In the genomic region with DNA sequence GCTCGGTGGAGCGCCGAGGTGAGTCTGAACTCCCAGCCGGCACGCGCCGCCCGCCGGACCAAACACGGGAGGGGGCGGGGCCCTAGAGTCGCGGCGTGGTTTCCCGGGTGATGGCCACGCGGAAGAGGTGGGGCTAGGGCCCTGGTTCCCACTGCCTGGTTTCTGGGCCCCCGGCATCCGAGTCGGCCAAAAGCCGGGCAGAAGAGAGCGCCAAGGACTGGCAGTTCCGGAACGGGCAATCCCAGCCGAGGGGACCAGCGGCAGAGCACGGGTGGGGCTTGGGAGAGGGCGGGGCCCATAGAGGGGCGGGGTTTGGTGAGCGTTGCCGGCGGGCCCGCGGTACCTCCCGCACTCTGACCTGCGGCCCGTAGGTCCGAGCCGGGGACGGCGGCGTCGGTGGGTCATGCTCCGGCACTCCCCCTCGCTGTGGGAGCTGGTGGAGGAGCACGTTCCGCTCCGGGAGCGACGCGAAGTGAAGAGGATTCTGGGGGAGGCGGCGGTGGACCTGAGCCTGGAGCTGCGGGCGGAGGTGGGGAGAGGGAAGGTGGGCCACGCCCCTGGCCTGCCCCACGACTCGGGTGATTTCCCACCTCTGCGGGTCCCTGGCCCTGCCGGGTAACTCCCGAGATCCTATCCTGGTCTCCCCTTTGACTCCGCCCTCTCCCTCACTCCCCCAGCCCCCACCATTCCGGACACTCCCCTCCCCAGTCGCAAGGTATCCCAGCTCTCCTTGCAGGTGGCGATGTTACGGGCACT, we compare ENCODE assay signal across 1 cellular context.
A peak's percentile ranks its signal among the peaks of the same experiment; 100 is the strongest.
TF ChIP-seq lines count a peak whose summit lies in the region.

A gene (plus strand): TSS at position 124 of the 756 bp plus-strand sequence. CDS start 280 bp downstream, at position 404.

TF ChIP-seq in HepG2, 621 proteins besides CTCF, POLR2A, EP300 and RAD21 (continued from another document and continues in another):
- TF ChIP-seq, protein P1, sequence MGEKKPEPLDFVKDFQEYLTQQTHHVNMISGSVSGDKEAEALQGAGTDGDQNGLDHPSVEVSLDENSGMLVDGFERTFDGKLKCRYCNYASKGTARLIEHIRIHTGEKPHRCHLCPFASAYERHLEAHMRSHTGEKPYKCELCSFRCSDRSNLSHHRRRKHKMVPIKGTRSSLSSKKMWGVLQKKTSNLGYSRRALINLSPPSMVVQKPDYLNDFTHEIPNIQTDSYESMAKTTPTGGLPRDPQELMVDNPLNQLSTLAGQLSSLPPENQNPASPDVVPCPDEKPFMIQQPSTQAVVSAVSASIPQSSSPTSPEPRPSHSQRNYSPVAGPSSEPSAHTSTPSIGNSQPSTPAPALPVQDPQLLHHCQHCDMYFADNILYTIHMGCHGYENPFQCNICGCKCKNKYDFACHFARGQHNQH (CRISPR knock-in tag; IDR thresholded peaks at IDR 0.05) = 0 out of 2 replicates have a peak, but pooled peaks have one; percentile 21
- TF ChIP-seq, protein P2, sequence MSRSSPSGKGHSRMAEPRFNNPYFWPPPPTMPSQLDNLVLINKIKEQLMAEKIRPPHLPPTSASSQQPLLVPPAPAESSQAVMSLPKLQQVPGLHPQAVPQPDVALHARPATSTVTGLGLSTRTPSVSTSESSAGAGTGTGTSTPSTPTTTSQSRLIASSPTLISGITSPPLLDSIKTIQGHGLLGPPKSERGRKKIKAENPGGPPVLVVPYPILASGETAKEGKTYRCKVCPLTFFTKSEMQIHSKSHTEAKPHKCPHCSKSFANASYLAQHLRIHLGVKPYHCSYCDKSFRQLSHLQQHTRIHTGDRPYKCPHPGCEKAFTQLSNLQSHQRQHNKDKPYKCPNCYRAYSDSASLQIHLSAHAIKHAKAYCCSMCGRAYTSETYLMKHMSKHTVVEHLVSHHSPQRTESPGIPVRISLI (CRISPR knock-in tag; IDR thresholded peaks at IDR 0.05; ENCODE audit: borderline replicate concordance) = no peak
- peak; percentile 79 for TF ChIP-seq ZNF777 (CRISPR knock-in tag; IDR thresholded peaks at IDR 0.05)
- TF ChIP-seq ZNF781 (CRISPR knock-in tag; IDR thresholded peaks at IDR 0.05; ENCODE audit: borderline replicate concordance, not compliant biosample characterization) = peak; percentile 44
- 0 out of 2 replicates have a peak, but pooled peaks have one; percentile 37 for TF ChIP-seq BORCS8-MEF2B (CRISPR knock-in tag; IDR thresholded peaks at IDR 0.05)
- TF ChIP-seq, protein P3, sequence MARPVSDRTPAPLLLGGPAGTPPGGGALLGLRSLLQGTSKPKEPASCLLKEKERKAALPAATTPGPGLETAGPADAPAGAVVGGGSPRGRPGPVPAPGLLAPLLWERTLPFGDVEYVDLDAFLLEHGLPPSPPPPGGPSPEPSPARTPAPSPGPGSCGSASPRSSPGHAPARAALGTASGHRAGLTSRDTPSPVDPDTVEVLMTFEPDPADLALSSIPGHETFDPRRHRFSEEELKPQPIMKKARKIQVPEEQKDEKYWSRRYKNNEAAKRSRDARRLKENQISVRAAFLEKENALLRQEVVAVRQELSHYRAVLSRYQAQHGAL (CRISPR knock-in tag; IDR thresholded peaks at IDR 0.05; ENCODE audit: not compliant biosample characterization) = no peak
- TF ChIP-seq ZNF350 (CRISPR knock-in tag; IDR thresholded peaks at IDR 0.05; ENCODE audit: borderline replicate concordance, low read depth) = peak; percentile 56
- peak; percentile 69 for TF ChIP-seq MXD4 (CRISPR knock-in tag; IDR thresholded peaks at IDR 0.05)
- 0 out of 2 replicates have a peak, but pooled peaks have one; percentile 21 for TF ChIP-seq ZNF143 (CRISPR knock-in tag; IDR thresholded peaks at IDR 0.05)
- TF ChIP-seq, protein P4, sequence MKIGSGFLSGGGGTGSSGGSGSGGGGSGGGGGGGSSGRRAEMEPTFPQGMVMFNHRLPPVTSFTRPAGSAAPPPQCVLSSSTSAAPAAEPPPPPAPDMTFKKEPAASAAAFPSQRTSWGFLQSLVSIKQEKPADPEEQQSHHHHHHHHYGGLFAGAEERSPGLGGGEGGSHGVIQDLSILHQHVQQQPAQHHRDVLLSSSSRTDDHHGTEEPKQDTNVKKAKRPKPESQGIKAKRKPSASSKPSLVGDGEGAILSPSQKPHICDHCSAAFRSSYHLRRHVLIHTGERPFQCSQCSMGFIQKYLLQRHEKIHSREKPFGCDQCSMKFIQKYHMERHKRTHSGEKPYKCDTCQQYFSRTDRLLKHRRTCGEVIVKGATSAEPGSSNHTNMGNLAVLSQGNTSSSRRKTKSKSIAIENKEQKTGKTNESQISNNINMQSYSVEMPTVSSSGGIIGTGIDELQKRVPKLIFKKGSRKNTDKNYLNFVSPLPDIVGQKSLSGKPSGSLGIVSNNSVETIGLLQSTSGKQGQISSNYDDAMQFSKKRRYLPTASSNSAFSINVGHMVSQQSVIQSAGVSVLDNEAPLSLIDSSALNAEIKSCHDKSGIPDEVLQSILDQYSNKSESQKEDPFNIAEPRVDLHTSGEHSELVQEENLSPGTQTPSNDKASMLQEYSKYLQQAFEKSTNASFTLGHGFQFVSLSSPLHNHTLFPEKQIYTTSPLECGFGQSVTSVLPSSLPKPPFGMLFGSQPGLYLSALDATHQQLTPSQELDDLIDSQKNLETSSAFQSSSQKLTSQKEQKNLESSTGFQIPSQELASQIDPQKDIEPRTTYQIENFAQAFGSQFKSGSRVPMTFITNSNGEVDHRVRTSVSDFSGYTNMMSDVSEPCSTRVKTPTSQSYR (CRISPR knock-in tag; IDR thresholded peaks at IDR 0.05; ENCODE audit: borderline replicate concordance) = 0 out of 2 replicates have a peak, but pooled peaks have one; percentile 17
- no peak for TF ChIP-seq NFIC (IDR thresholded peaks at IDR 0.05; ENCODE audit: low read length)
- no peak for TF ChIP-seq ZIK1 (CRISPR knock-in tag; IDR thresholded peaks at IDR 0.05; ENCODE audit: borderline replicate concordance, low read depth)
- TF ChIP-seq IRF2 (CRISPR knock-in tag; IDR thresholded peaks at IDR 0.05) = 0 out of 2 replicates have a peak, but pooled peaks have one; percentile 42
- TF ChIP-seq CREB1 (IDR thresholded peaks at IDR 0.05) = 0 out of 2 replicates have a peak, but pooled peaks have one; percentile 3
- peak; percentile 46; the same call in 1 of the 2 replicates for TF ChIP-seq CREB1 (CRISPR knock-in tag; IDR thresholded peaks at IDR 0.05)
- no peak for TF ChIP-seq TBX3 (IDR thresholded peaks at IDR 0.05; ENCODE audit: borderline replicate concordance)
- TF ChIP-seq, protein P5, sequence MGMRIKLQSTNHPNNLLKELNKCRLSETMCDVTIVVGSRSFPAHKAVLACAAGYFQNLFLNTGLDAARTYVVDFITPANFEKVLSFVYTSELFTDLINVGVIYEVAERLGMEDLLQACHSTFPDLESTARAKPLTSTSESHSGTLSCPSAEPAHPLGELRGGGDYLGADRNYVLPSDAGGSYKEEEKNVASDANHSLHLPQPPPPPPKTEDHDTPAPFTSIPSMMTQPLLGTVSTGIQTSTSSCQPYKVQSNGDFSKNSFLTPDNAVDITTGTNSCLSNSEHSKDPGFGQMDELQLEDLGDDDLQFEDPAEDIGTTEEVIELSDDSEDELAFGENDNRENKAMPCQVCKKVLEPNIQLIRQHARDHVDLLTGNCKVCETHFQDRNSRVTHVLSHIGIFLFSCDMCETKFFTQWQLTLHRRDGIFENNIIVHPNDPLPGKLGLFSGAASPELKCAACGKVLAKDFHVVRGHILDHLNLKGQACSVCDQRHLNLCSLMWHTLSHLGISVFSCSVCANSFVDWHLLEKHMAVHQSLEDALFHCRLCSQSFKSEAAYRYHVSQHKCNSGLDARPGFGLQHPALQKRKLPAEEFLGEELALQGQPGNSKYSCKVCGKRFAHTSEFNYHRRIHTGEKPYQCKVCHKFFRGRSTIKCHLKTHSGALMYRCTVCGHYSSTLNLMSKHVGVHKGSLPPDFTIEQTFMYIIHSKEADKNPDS (CRISPR knock-in tag; IDR thresholded peaks at IDR 0.05) = no peak
- no peak for TF ChIP-seq TEAD2 (CRISPR knock-in tag; IDR thresholded peaks at IDR 0.05)
- no peak for TF ChIP-seq KDM5A (IDR thresholded peaks at IDR 0.05; ENCODE audit: borderline replicate concordance, low read length)
- TF ChIP-seq ZNF317 (CRISPR knock-in tag; IDR thresholded peaks at IDR 0.05) = 0 out of 2 replicates have a peak, but pooled peaks have one; percentile 53
- peak; percentile 21; the same call in 1 of the 2 replicates for TF ChIP-seq ZNF792 (CRISPR knock-in tag; IDR thresholded peaks at IDR 0.05)
- TF ChIP-seq, protein P6, sequence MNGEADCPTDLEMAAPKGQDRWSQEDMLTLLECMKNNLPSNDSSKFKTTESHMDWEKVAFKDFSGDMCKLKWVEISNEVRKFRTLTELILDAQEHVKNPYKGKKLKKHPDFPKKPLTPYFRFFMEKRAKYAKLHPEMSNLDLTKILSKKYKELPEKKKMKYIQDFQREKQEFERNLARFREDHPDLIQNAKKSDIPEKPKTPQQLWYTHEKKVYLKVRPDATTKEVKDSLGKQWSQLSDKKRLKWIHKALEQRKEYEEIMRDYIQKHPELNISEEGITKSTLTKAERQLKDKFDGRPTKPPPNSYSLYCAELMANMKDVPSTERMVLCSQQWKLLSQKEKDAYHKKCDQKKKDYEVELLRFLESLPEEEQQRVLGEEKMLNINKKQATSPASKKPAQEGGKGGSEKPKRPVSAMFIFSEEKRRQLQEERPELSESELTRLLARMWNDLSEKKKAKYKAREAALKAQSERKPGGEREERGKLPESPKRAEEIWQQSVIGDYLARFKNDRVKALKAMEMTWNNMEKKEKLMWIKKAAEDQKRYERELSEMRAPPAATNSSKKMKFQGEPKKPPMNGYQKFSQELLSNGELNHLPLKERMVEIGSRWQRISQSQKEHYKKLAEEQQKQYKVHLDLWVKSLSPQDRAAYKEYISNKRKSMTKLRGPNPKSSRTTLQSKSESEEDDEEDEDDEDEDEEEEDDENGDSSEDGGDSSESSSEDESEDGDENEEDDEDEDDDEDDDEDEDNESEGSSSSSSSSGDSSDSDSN (CRISPR knock-in tag; IDR thresholded peaks at IDR 0.05) = peak; percentile 75; the same call in 1 of the 2 replicates
- TF ChIP-seq, protein P7, sequence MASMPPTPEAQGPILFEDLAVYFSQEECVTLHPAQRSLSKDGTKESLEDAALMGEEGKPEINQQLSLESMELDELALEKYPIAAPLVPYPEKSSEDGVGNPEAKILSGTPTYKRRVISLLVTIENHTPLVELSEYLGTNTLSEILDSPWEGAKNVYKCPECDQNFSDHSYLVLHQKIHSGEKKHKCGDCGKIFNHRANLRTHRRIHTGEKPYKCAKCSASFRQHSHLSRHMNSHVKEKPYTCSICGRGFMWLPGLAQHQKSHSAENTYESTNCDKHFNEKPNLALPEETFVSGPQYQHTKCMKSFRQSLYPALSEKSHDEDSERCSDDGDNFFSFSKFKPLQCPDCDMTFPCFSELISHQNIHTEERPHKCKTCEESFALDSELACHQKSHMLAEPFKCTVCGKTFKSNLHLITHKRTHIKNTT (CRISPR knock-in tag; IDR thresholded peaks at IDR 0.05) = no peak
- TF ChIP-seq, protein P8, sequence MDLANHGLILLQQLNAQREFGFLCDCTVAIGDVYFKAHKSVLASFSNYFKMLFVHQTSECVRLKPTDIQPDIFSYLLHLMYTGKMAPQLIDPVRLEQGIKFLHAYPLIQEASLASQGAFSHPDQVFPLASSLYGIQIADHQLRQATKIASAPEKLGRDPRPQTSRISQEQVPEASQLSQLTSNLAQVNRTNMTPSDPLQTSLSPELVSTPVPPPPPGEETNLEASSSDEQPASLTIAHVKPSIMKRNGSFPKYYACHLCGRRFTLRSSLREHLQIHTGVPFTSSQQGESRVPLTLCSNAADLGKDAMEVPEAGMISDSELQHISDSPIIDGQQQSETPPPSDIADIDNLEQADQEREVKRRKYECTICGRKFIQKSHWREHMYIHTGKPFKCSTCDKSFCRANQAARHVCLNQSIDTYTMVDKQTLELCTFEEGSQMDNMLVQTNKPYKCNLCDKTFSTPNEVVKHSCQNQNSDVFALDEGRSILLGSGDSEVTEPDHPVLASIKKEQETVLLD (CRISPR knock-in tag; IDR thresholded peaks at IDR 0.05; ENCODE audit: low read depth) = peak; percentile 72
- peak; percentile 55; the same call in 1 of the 2 replicates for TF ChIP-seq ZNF776 (CRISPR knock-in tag; IDR thresholded peaks at IDR 0.05)
- TF ChIP-seq, protein P9, sequence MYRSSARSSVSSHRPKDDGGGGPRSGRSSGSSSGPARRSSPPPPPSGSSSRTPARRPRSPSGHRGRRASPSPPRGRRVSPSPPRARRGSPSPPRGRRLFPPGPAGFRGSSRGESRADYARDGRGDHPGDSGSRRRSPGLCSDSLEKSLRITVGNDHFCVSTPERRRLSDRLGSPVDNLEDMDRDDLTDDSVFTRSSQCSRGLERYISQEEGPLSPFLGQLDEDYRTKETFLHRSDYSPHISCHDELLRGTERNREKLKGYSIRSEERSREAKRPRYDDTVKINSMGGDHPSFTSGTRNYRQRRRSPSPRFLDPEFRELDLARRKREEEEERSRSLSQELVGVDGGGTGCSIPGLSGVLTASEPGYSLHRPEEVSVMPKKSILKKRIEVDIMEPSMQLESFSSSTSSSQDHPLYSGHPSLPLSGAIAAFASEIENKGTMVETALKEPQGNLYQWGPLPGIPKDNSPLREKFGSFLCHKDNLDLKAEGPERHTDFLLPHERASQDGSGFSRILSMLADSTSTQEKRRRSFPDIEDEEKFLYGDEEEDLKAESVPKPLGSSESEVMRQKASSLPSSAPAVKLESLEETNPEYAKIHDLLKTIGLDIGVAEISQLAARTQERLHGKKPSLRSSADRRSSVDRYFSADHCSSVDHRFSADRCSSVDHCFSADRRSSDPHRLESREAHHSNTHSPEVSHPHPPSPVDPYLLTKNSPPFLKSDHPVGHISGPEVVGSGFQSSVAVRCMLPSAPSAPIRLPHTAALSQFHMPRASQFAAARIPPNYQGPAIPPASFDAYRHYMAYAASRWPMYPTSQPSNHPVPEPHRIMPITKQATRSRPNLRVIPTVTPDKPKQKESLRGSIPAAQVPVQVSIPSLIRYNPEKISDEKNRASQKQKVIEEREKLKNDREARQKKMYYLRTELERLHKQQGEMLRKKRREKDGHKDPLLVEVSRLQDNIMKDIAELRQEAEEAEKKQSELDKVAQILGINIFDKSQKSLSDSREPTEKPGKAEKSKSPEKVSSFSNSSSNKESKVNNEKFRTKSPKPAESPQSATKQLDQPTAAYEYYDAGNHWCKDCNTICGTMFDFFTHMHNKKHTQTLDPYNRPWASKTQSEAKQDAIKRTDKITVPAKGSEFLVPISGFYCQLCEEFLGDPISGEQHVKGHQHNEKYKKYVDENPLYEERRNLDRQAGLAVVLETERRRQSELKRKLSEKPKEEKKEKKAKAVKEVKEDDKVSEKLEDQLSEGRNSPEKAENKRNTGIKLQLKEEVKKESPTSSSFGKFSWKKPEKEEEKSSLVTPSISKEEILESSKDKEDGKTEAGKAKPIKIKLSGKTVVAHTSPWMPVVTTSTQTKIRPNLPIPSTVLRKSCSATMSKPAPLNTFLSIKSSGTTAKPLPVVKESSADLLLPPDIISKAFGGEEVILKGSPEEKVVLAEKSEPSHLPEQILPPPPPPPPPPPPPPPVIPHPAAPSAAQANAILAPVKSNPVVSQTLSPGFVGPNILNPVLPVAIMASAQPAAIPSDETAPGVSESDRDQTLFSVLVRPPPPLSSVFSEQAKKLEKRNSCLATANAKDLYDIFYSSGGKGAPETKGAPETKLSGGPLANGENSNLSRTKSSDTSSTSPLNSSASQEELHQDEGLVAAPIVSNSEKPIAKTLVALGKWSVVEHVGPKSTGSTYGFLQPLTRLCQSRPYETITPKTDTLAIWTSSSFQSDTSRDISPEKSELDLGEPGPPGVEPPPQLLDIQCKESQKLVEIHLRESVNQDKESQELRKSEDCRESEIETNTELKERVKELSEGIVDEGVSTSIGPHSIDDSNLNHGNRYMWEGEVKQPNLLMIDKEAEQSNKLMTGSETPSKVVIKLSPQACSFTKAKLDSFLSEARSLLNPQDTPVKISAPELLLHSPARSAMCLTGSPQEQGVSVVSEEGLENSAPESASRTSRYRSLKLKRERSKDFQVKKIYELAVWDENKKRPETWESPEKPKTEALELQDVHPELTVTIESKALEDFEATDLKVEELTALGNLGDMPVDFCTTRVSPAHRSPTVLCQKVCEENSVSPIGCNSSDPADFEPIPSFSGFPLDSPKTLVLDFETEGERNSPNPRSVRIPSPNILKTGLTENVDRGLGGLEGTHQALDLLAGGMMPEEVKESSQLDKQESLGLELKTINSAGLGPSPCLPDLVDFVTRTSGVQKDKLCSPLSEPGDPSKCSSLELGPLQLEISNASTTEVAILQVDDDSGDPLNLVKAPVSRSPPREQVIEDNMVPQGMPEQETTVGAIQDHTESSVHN (CRISPR knock-in tag; IDR thresholded peaks at IDR 0.05) = 0 out of 2 replicates have a peak, but pooled peaks have one; percentile 31
- no peak for TF ChIP-seq PHF5A (CRISPR knock-in tag; IDR thresholded peaks at IDR 0.05; ENCODE audit: low read depth, unreplicated experiment)
- TF ChIP-seq SP4 (CRISPR knock-in tag; IDR thresholded peaks at IDR 0.05) = peak; percentile 34; the same call in 1 of the 2 replicates
